In the genomic region with DNA sequence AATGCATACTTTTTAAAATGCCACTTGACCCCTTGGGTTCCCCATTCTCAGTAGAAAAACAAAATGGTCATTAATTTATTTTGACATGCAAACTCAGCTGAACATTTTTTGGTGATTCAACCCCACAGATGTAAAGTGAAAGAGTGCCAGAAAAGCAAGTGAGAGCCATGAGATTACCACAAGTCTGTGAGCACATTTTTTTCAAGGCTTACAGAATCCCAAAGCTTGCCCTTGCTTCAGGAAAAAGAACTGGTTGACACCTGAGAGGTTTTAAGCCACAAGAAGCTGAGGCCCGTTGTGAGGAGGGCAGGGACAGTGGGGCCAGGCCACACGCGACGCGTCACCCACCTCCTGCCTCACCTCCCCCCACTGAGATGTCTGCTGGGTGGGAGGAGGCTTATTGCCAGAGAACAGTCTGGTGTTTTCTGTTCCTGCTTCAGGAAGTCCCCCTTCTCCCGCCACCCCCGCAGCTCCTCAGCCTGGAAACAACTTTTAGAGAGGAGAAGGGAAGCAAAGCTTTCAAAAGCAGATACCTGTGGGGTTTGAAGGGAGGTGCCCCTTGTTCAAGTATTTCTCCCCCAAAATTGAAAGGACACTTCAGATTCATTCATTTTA, we compare ENCODE assay signal across 9 cellular contexts.
A peak's percentile ranks its signal among the peaks of the same experiment; 100 is the strongest.
DNase-seq lines count a peak whose midpoint lies in the region; ATAC-seq and TF ChIP-seq lines count a peak whose summit lies in the region.
"Had no signal": no experiment of that assay in that cellular context is flagged by ENCODE, and none has a peak within 500 bp of the region (broad histone marks: within the 10 kb centered on the region; RNA-seq: fewer than 3 reads in every experiment).

No MANE protein-coding gene starts in this region.

- intact Hi-C loops in left cardiac atrium (cut with DNase I), result no loop called here

- POLR2A ChIA-PET in AG04450 (lab: Yijun Ruan, JAX), result interaction anchor here (0.6 to 1.6 kb wide), 6 partner anchors 10 to 221 kb away, joined by 3 to 12 read pairs (median 4); a partner anchor contains a TSS
- POLR2A ChIA-PET in activated CD8-positive, alpha-beta T cell treated with anti-CD3 and anti-CD28 coated beads, Interleukin-2, amount 10 ng/mL, durations not matched to agents 7 days and 5 days (lab: Charles Lee), result interaction anchor here (0.6 to 1.2 kb wide), 2 partner anchors 221 to 672 kb away, joined by 3 to 8 read pairs; a partner anchor contains a TSS

- no peaks in the 10 kb centered on the region for H3K27me3 ChIP-seq in AG04450 (ENCODE audit: control insufficient read depth, insufficient read depth, low read length)

- CTCF ChIA-PET in AG04450 (lab: Charles Lee), result interaction anchor here (1.3 kb wide), 1 partner anchor 30 kb away, joined by 5 read pairs; no protein-coding TSS in a partner anchor
- CTCF ChIA-PET in activated CD8-positive, alpha-beta T cell treated with anti-CD3 and anti-CD28 coated beads, Interleukin-2, amount 10 ng/mL, durations not matched to agents 7 days and 5 days (lab: Charles Lee), result interaction anchor here (1.2 kb wide), 1 partner anchor 28 kb away, joined by 3 read pairs; no protein-coding TSS in a partner anchor

- peaks cover 8% of the 10 kb centered on the region for H3K27me3 Mint-ChIP-seq in activated CD8-positive, alpha-beta T cell treated with anti-CD3 and anti-CD28 coated beads, Interleukin-2, amount 10 ng/mL, durations not matched to agents 7 days and 5 days (ENCODE audit: low read depth)

- H3K36me3 Mint-ChIP-seq in activated CD8-positive, alpha-beta T cell treated with anti-CD3 and anti-CD28 coated beads, Interleukin-2, amount 10 ng/mL, durations not matched to agents 7 days and 5 days (ENCODE audit: low read depth), result no peaks in the 10 kb centered on the region
- H3K36me3 Mint-ChIP-seq: natural killer cell had no signal

- peak overlapping the region; percentile 99 for H3K27ac ChIP-seq in AG04450 (ENCODE audit: low read depth, low read length)

- H3K4me3 ChIP-seq in AG04450 (ENCODE audit: low read depth, low read length), result peak overlapping the region; percentile 42

- TF ChIP-seq CTCF in AG04450 (IDR thresholded peaks at IDR 0.05; ENCODE audit: low read depth, low read length), result no peak

- peak; percentile 84 for DNase-seq in AG04450 (ENCODE audit: low read depth, low spot score)
- peak; percentile 23 for DNase-seq in activated CD8-positive, alpha-beta T cell treated with anti-CD3 and anti-CD28 coated beads, Interleukin-2, amount 10 ng/mL, durations not matched to agents 7 days and 5 days
- peak; percentile 63 for DNase-seq in left cardiac atrium
- peak; percentile 3 to 15 for DNase-seq in stimulated activated CD8-positive, alpha-beta memory T cell treated with anti-CD3 and anti-CD28 coated beads, Interleukin-7, amount 100 ng/mL, for 48 hours (ENCODE audit: extremely low read depth in 1 of 2, low read depth in 1 of 2)
- no peak for DNase-seq in NAMALWA (ENCODE audit: low spot score)
- no peak for DNase-seq in NCI-H2171 treated with DMSO at 0.1 percent for 48 hours (lab: John Stamatoyannopoulos, UW)
- DNase-seq: natural killer cell had no signal

- no peak overlapping the region for H3K27ac Mint-ChIP-seq in activated CD8-positive, alpha-beta T cell treated with anti-CD3 and anti-CD28 coated beads, Interleukin-2, amount 10 ng/mL, durations not matched to agents 7 days and 5 days

- no peaks in the 10 kb centered on the region for H3K9me3 ChIP-seq in AG04450 (ENCODE audit: control insufficient read depth, insufficient read depth, low read length)

- no peaks in the 10 kb centered on the region for H3K9me3 Mint-ChIP-seq in activated CD8-positive, alpha-beta T cell treated with anti-CD3 and anti-CD28 coated beads, Interleukin-2, amount 10 ng/mL, durations not matched to agents 7 days and 5 days (ENCODE audit: insufficient read depth)
- H3K9me3 Mint-ChIP-seq: natural killer cell had no signal

- no peak overlapping the region for H3K4me3 Mint-ChIP-seq in activated CD8-positive, alpha-beta T cell treated with anti-CD3 and anti-CD28 coated beads, Interleukin-2, amount 10 ng/mL, durations not matched to agents 7 days and 5 days
- H3K4me3 Mint-ChIP-seq: natural killer cell had no signal

- peak; percentile 56 for ATAC-seq in GM19035 (IDR thresholded peaks at IDR 0.05; ENCODE audit: unreplicated experiment)
- ATAC-seq in HG03159 (IDR thresholded peaks at IDR 0.05; ENCODE audit: unreplicated experiment), result peak; percentile 55
- peak; percentile 39 for ATAC-seq in activated CD8-positive, alpha-beta T cell treated with anti-CD3 and anti-CD28 coated beads, Interleukin-2, amount 10 ng/mL, durations not matched to agents 7 days and 5 days
- peak; percentile 57 to 84 for ATAC-seq in left cardiac atrium

- H3K4me1 Mint-ChIP-seq in activated CD8-positive, alpha-beta T cell treated with anti-CD3 and anti-CD28 coated beads, Interleukin-2, amount 10 ng/mL, durations not matched to agents 7 days and 5 days (ENCODE audit: low read depth), result peaks cover 14% of the 10 kb centered on the region

Comparison
In these comparisons a context has a peak if more than half of its experiments do, and no peak if none do; other contexts are left out.
1. DNase-seq: peak in AG04450 (single experiment), activated CD8-positive, alpha-beta T cell treated with anti-CD3 and anti-CD28 coated beads, Interleukin-2, amount 10 ng/mL, durations not matched to agents 7 days and 5 days (single experiment), left cardiac atrium (single experiment) and stimulated activated CD8-positive, alpha-beta memory T cell treated with anti-CD3 and anti-CD28 coated beads, Interleukin-7, amount 100 ng/mL, for 48 hours (2 of 2); none in NAMALWA (single experiment) and NCI-H2171 treated with DMSO at 0.1 percent for 48 hours (single experiment).
2. Peak in every context shown above with its lines, with median percentiles within 50 percentile points of each other: ATAC-seq.